7 cellular contexts compared by ENCODE assay signal in genomic region chr3:105868450-105868744, GRCh38. TPM values are rescaled to one million over a fixed set of nuclear protein-coding genes. Genes with fewer than 3 reads are reported as not detected.
A peak's percentile ranks its signal among the peaks of the same experiment; 100 is the strongest.
DNase-seq lines count a peak whose midpoint lies in the region; ATAC-seq and FAIRE-seq lines count a peak whose summit lies in the region.

No MANE protein-coding gene starts in this region.

- H3K4me1 Mint-ChIP-seq in activated CD4-positive, alpha-beta memory T cell treated with anti-CD3 and anti-CD28 coated beads, Interleukin-2, amount 10 ng/mL, durations not matched to agents 7 days and 5 days: peaks cover 41% of the 10 kb centered on the region

- peaks cover 41% of the 10 kb centered on the region for H3K36me3 Mint-ChIP-seq in activated CD4-positive, alpha-beta memory T cell treated with anti-CD3 and anti-CD28 coated beads, Interleukin-2, amount 10 ng/mL, durations not matched to agents 7 days and 5 days (ENCODE audit: low read depth)

- peak overlapping the region; percentile 68 for H3K27ac ChIP-seq in KOPT-K1 (ENCODE audit: low read depth, low read length, poor library complexity, severe bottlenecking)
- H3K27ac ChIP-seq in mucosa of rectum (ENCODE audit: low read depth in 2 of 2, low read length in 2 of 2): peak overlapping the region; percentile 96 to 98

- H3K27me3 Mint-ChIP-seq in activated CD4-positive, alpha-beta memory T cell treated with anti-CD3 and anti-CD28 coated beads, Interleukin-2, amount 10 ng/mL, durations not matched to agents 7 days and 5 days: no peaks in the 10 kb centered on the region

- H3K9me3 Mint-ChIP-seq in activated CD4-positive, alpha-beta memory T cell treated with anti-CD3 and anti-CD28 coated beads, Interleukin-2, amount 10 ng/mL, durations not matched to agents 7 days and 5 days: no peaks in the 10 kb centered on the region

- peak overlapping the region; percentile 94 for H3K4me3 Mint-ChIP-seq in activated CD4-positive, alpha-beta memory T cell treated with anti-CD3 and anti-CD28 coated beads, Interleukin-2, amount 10 ng/mL, durations not matched to agents 7 days and 5 days

- H3K9me3 ChIP-seq in KOPT-K1 (ENCODE audit: insufficient read depth, low read length, poor library complexity, severe bottlenecking) (no peaks in the 10 kb centered on the region), mucosa of rectum (ENCODE audit: control insufficient read depth in 2 of 2, low read length in 2 of 2) (no peaks in the 10 kb centered on the region)

- DNase-seq in GM04504 (ENCODE audit: low read depth) (peak; percentile 31), urothelium cell line (ENCODE audit: low spot score) (peak; percentile 66)
- no peak for DNase-seq in activated CD4-positive, alpha-beta memory T cell treated with anti-CD3 and anti-CD28 coated beads, Interleukin-2, amount 10 ng/mL, durations not matched to agents 7 days and 5 days

- peak overlapping the region; percentile 92 to 98 for H3K4me3 ChIP-seq in mucosa of rectum (ENCODE audit: low read length in 2 of 2)

- peak overlapping the region; percentile 85 to 97 for H3K9ac ChIP-seq in mucosa of rectum (ENCODE audit: low read depth in 1 of 2, low read length in 2 of 2)

- FAIRE-seq in urothelium cell line (lab: Jason Lieb, UNC): no peak

- no peaks in the 10 kb centered on the region for H3K27me3 ChIP-seq in mucosa of rectum (ENCODE audit: control insufficient read depth in 2 of 2, insufficient read depth in 2 of 2, low read length in 2 of 2)

- peak; percentile 3 for ATAC-seq in GM21717 (IDR thresholded peaks at IDR 0.05; ENCODE audit: unreplicated experiment)
- peak; percentile 28 for ATAC-seq in esophagus mucosa

- H3K36me3 ChIP-seq in KOPT-K1 (ENCODE audit: insufficient read depth, low read length): no peaks in the 10 kb centered on the region; the same call in 1 of the 2 replicates
- peaks cover 6 to 7% of the 10 kb centered on the region in 2 donors for H3K36me3 ChIP-seq in mucosa of rectum (ENCODE audit: control insufficient read depth in 2 of 2, insufficient read depth in 2 of 2, low read length in 2 of 2)

- CTCF ChIA-PET in activated CD4-positive, alpha-beta memory T cell treated with anti-CD3 and anti-CD28 coated beads, Interleukin-2, amount 10 ng/mL, durations not matched to agents 7 days and 5 days (lab: Charles Lee): interaction anchor here (1.6 kb wide), 2 partner anchors 31 to 741 kb away, joined by 5 read pairs; no protein-coding TSS in a partner anchor

- POLR2A ChIA-PET in activated CD4-positive, alpha-beta memory T cell treated with anti-CD3 and anti-CD28 coated beads, Interleukin-2, amount 10 ng/mL, durations not matched to agents 7 days and 5 days (lab: Charles Lee): interaction anchor here (0.6 to 4.5 kb wide), 16 partner anchors 8 to 500 kb away, joined by 3 to 28 read pairs (median 5); no protein-coding TSS in a partner anchor

- H3K27ac Mint-ChIP-seq in activated CD4-positive, alpha-beta memory T cell treated with anti-CD3 and anti-CD28 coated beads, Interleukin-2, amount 10 ng/mL, durations not matched to agents 7 days and 5 days: peak overlapping the region; percentile 78

- H3K4me1 ChIP-seq in mucosa of rectum (ENCODE audit: control insufficient read depth in 2 of 2, insufficient read depth in 2 of 2, low read length in 2 of 2): peaks cover 10 to 24% of the 10 kb centered on the region in 2 donors

RNA-seq across cellular contexts. Expression of gene CBLB, which starts 0.4 kb away (rescaled TPM):
- 10 to 100 TPM; 68.8 to 76.3 TPM for total RNA-seq in activated CD4-positive, alpha-beta memory T cell treated with anti-CD3 and anti-CD28 coated beads, Interleukin-2, amount 10 ng/mL, durations not matched to agents 7 days and 5 days
- total RNA-seq in esophagus mucosa: 11.0 TPM
